Comparison of ENCODE assay signal across 8 cellular contexts in genomic region chr17:7238418-7239090, GRCh38. TPM values are rescaled to one million over a fixed set of nuclear protein-coding genes. Genes with fewer than 3 reads are reported as not detected.
A peak's percentile ranks its signal among the peaks of the same experiment; 100 is the strongest.
DNase-seq lines count a peak whose midpoint lies in the region; ATAC-seq and TF ChIP-seq lines count a peak whose summit lies in the region.

No MANE protein-coding gene starts in this region.

- TF ChIP-seq CTCF in 22Rv1 (IDR thresholded peaks at IDR 0.05), result no peak
- no peak for TF ChIP-seq CTCF in sigmoid colon (IDR thresholded peaks at IDR 0.05)

- peak; percentile 91 for DNase-seq in H7
- no peak for DNase-seq in activated naive CD4-positive, alpha-beta T cell treated with anti-CD3 and anti-CD28 coated beads, Interleukin-2, amount 10 ng/mL, durations not matched to agents 7 days and 5 days
- DNase-seq in left cardiac atrium, result peak; percentile 55
- DNase-seq in sigmoid colon, result peak; percentile 79
- no peak for DNase-seq in KG1 (lab: John Stamatoyannopoulos, UW)

- peak overlapping the region; percentile 98 for H3K27ac ChIP-seq in 22Rv1
- peak overlapping the region; percentile 98 to 100 (median 98) for H3K27ac ChIP-seq in sigmoid colon

- H3K4me1 ChIP-seq in sigmoid colon, result peaks cover 0 to 54% (median 51%) of the 10 kb centered on the region in 4 donors

- no peak for ATAC-seq in left cardiac atrium
- no peak for ATAC-seq in HG03135 (IDR thresholded peaks at IDR 0.05; ENCODE audit: unreplicated experiment)
- ATAC-seq in GM21576 (IDR thresholded peaks at IDR 0.05; ENCODE audit: unreplicated experiment), result no peak

- H3K27me3 Mint-ChIP-seq in activated naive CD4-positive, alpha-beta T cell treated with anti-CD3 and anti-CD28 coated beads, Interleukin-2, amount 10 ng/mL, durations not matched to agents 7 days and 5 days, result no peaks in the 10 kb centered on the region

- TF ChIP-seq EP300 in sigmoid colon (IDR thresholded peaks at IDR 0.05), result no peak

- H3K27me3 ChIP-seq in H7 (ENCODE audit: control insufficient read depth, insufficient read depth, low read length), result no peaks in the 10 kb centered on the region
- H3K27me3 ChIP-seq in sigmoid colon, result no peaks in the 10 kb centered on the region

- H3K4me1 Mint-ChIP-seq in activated naive CD4-positive, alpha-beta T cell treated with anti-CD3 and anti-CD28 coated beads, Interleukin-2, amount 10 ng/mL, durations not matched to agents 7 days and 5 days, result peaks cover 70% of the 10 kb centered on the region

- TF ChIP-seq POLR2A in sigmoid colon (IDR thresholded peaks at IDR 0.05), result no peak

- CTCF ChIA-PET in activated naive CD4-positive, alpha-beta T cell treated with anti-CD3 and anti-CD28 coated beads, Interleukin-2, amount 10 ng/mL, durations not matched to agents 7 days and 5 days (lab: Charles Lee), result interaction anchor here (1.5 to 2.3 kb wide), 2 partner anchors 18 to 57 kb away, joined by 3 to 10 read pairs; partner anchors contain the start of gene ACADVL

- no peaks in the 10 kb centered on the region for H3K9me3 ChIP-seq in sigmoid colon

- H3K36me3 ChIP-seq in H7 (replicated peaks; ENCODE audit: control insufficient read depth, insufficient read depth, low read length), result peaks cover 19% of the 10 kb centered on the region
- peaks cover 0 to 38% (median 22%) of the 10 kb centered on the region in 4 donors for H3K36me3 ChIP-seq in sigmoid colon

- H3K36me3 Mint-ChIP-seq in activated naive CD4-positive, alpha-beta T cell treated with anti-CD3 and anti-CD28 coated beads, Interleukin-2, amount 10 ng/mL, durations not matched to agents 7 days and 5 days, result peaks cover 66% of the 10 kb centered on the region

- peak overlapping the region; percentile 98 for H3K27ac Mint-ChIP-seq in activated naive CD4-positive, alpha-beta T cell treated with anti-CD3 and anti-CD28 coated beads, Interleukin-2, amount 10 ng/mL, durations not matched to agents 7 days and 5 days

- WGBS in sigmoid colon, 2 donors, result 1 to 2% methylated on average over 39 of the region's 39 CpGs

- no peaks in the 10 kb centered on the region for H3K9me3 Mint-ChIP-seq in activated naive CD4-positive, alpha-beta T cell treated with anti-CD3 and anti-CD28 coated beads, Interleukin-2, amount 10 ng/mL, durations not matched to agents 7 days and 5 days

- H3K4me3 Mint-ChIP-seq in activated naive CD4-positive, alpha-beta T cell treated with anti-CD3 and anti-CD28 coated beads, Interleukin-2, amount 10 ng/mL, durations not matched to agents 7 days and 5 days, result peak overlapping the region; percentile 94

- intact Hi-C loops in left cardiac atrium (cut with DNase I) (no loop called here), sigmoid colon (cut with DNase I) (no loop called here)

- H3K4me3 ChIP-seq in H7 (ENCODE audit: insufficient read depth, low read depth, low read length) (peak overlapping the region; percentile 94), sigmoid colon (peak overlapping the region; percentile 95 to 100 (median 100))

RNA-seq across cellular contexts. Expression of gene PHF23, which starts 0.7 kb away (rescaled TPM):
- 54.9 and 56.2 TPM in 2 replicates for total RNA-seq in H7 (2014; rRNA removed; shearing (Covaris generic))
- 10 to 100 TPM; 18.5 to 27.5 TPM for total RNA-seq in left cardiac atrium
- total RNA-seq in sigmoid colon, result 10 to 100 TPM; 23.1 to 45.4 (median 35.4) TPM
- 10 to 100 TPM; 40.7 to 45.6 (median 45.1) TPM for polyA plus RNA-seq in sigmoid colon

RNA-seq across cellular contexts. Expression of gene GABARAP, which starts 3.7 kb away (rescaled TPM):
- 185 and 231 TPM in 2 replicates for total RNA-seq in H7 (2014; rRNA removed; shearing (Covaris generic))
- total RNA-seq in left cardiac atrium (100 to 1,000 TPM; 459 to 475 TPM), sigmoid colon (100 to 1,000 TPM; 147 to 645 (median 552) TPM)
- polyA plus RNA-seq in sigmoid colon, result 1,000 to 10,000 TPM in 2 of 3 donors, 100 to 1,000 TPM in 1; 572 to 1,215 (median 1,036) TPM

RNA-seq across cellular contexts. Expression of gene DVL2, which starts 4.2 kb away (rescaled TPM):
- total RNA-seq in H7 (2014; rRNA removed; shearing (Covaris generic)), result 75.0 and 90.9 TPM in 2 replicates
- total RNA-seq in left cardiac atrium (10 to 100 TPM; 22.5 to 23.8 TPM), sigmoid colon (10 to 100 TPM; 36.4 to 56.2 (median 41.8) TPM)
- polyA plus RNA-seq in sigmoid colon, result 10 to 100 TPM; 12.0 to 30.7 (median 13.2) TPM

RNA-seq across cellular contexts. Expression of gene CTDNEP1, which starts 13.0 kb away (rescaled TPM):
- 58.8 and 59.9 TPM in 2 replicates for total RNA-seq in H7 (2014; rRNA removed; shearing (Covaris generic))
- total RNA-seq in left cardiac atrium (100 to 1,000 TPM; 116 to 118 TPM), sigmoid colon (10 to 100 TPM; 43.9 to 76.4 (median 53.0) TPM)
- polyA plus RNA-seq in sigmoid colon, result 100 to 1,000 TPM in 1 of 3 donors, 10 to 100 TPM in 2; 80.2 to 110 (median 82.9) TPM

RNA-seq across cellular contexts. Expression of gene ELP5, which starts 13.5 kb away (rescaled TPM):
- 66.4 and 77.4 TPM in 2 replicates for total RNA-seq in H7 (2014; rRNA removed; shearing (Covaris generic))
- total RNA-seq in left cardiac atrium (10 to 100 TPM; 68.3 to 93.8 TPM), sigmoid colon (10 to 100 TPM; 28.4 to 40.0 (median 34.2) TPM)
- polyA plus RNA-seq in sigmoid colon, result 10 to 100 TPM; 32.4 to 70.9 (median 42.9) TPM

Comparison
In these comparisons a context has a peak if more than half of its experiments do, and no peak if none do; other contexts are left out.
1. DNase-seq: peak in H7 (single experiment), left cardiac atrium (single experiment) and sigmoid colon (single experiment); none in activated naive CD4-positive, alpha-beta T cell treated with anti-CD3 and anti-CD28 coated beads, Interleukin-2, amount 10 ng/mL, durations not matched to agents 7 days and 5 days (single experiment) and KG1 (single experiment).